Comparison of ENCODE assay signal across 23 cellular contexts in genomic region chr4:949656-950055, GRCh38. TPM values are rescaled to one million over a fixed set of nuclear protein-coding genes. Genes with fewer than 3 reads are reported as not detected.
"Had no signal": no experiment of that assay in that cellular context is flagged by ENCODE, and none has a peak within 500 bp of the region (broad histone marks: within the 10 kb centered on the region; RNA-seq: fewer than 3 reads in every experiment).

No MANE protein-coding gene starts in this region.

- H3K9me3 Mint-ChIP-seq: activated naive CD4-positive, alpha-beta T cell treated with anti-CD3 and anti-CD28 coated beads, Interleukin-2, amount 10 ng/mL, durations not matched to agents 7 days and 5 days; activated naive CD8-positive, alpha-beta T cell treated with anti-CD3 and anti-CD28 coated beads, Interleukin-2, amount 50 U/mL, for 24 hours; memory B cell; naive thymus-derived CD8-positive, alpha-beta T cell had no signal

- H3K4me1 ChIP-seq: suprapubic skin had no signal

- ATAC-seq: activated CD4-positive, alpha-beta T cell treated with anti-CD3 and anti-CD28 coated beads for 36 hours; activated CD8-positive, alpha-beta memory T cell treated with anti-CD3 and anti-CD28 coated beads, Interleukin-2, amount 10 ng/mL, durations not matched to agents 7 days and 5 days; activated CD8-positive, alpha-beta T cell treated with anti-CD3 and anti-CD28 coated beads, Interleukin-2, amount 10 ng/mL, durations not matched to agents 7 days and 5 days; activated naive CD8-positive, alpha-beta T cell treated with anti-CD3 and anti-CD28 coated beads, Interleukin-2, amount 50 U/mL, for 24 hours; heart right ventricle; naive thymus-derived CD8-positive, alpha-beta T cell had no signal

- H3K27ac ChIP-seq: epithelial cell of prostate, esophagus squamous epithelium, heart right ventricle, sigmoid colon, suprapubic skin, tibial nerve had no signal

- DNase-seq: activated CD4-positive, alpha-beta T cell treated with anti-CD3 and anti-CD28 coated beads for 36 hours; activated CD4-positive, CD25-positive, alpha-beta regulatory T cell; activated CD8-positive, alpha-beta memory T cell treated with anti-CD3 and anti-CD28 coated beads, Interleukin-2, amount 10 ng/mL, durations not matched to agents 7 days and 5 days; activated CD8-positive, alpha-beta T cell treated with anti-CD3 and anti-CD28 coated beads, Interleukin-2, amount 10 ng/mL, durations not matched to agents 7 days and 5 days; activated gamma-delta T cell; activated naive CD4-positive, alpha-beta T cell treated with anti-CD3 and anti-CD28 coated beads, Interleukin-2, amount 10 ng/mL, durations not matched to agents 7 days and 5 days; activated naive CD8-positive, alpha-beta T cell treated with anti-CD3 and anti-CD28 coated beads, Interleukin-2, amount 50 U/mL, for 24 hours; amygdala; central memory CD4-positive, alpha-beta T cell; dermis blood vessel endothelial cell; effector CD4-positive, alpha-beta T cell; esophagus squamous epithelium; foreskin melanocyte; heart right ventricle; midbrain; stimulated activated naive CD4-positive, alpha-beta T cell had no signal

- H3K9me3 ChIP-seq: esophagus squamous epithelium, heart right ventricle, sigmoid colon, suprapubic skin, tibial nerve had no signal

- H3K36me3 Mint-ChIP-seq: activated naive CD4-positive, alpha-beta T cell treated with anti-CD3 and anti-CD28 coated beads, Interleukin-2, amount 10 ng/mL, durations not matched to agents 7 days and 5 days had no signal

- H3K4me3 ChIP-seq: esophagus squamous epithelium, heart right ventricle, sigmoid colon, suprapubic skin, tibial nerve had no signal

- H3K4me1 Mint-ChIP-seq: activated CD4-positive, alpha-beta T cell treated with anti-CD3 and anti-CD28 coated beads for 36 hours; activated CD8-positive, alpha-beta memory T cell treated with anti-CD3 and anti-CD28 coated beads, Interleukin-2, amount 10 ng/mL, durations not matched to agents 7 days and 5 days; activated naive CD4-positive, alpha-beta T cell treated with anti-CD3 and anti-CD28 coated beads, Interleukin-2, amount 10 ng/mL, durations not matched to agents 7 days and 5 days; activated naive CD8-positive, alpha-beta T cell treated with anti-CD3 and anti-CD28 coated beads, Interleukin-2, amount 50 U/mL, for 24 hours had no signal

- H3K27me3 ChIP-seq: esophagus squamous epithelium, heart right ventricle, sigmoid colon, suprapubic skin, tibial nerve had no signal

- H3K27me3 Mint-ChIP-seq: activated CD4-positive, alpha-beta T cell treated with anti-CD3 and anti-CD28 coated beads for 36 hours; activated CD8-positive, alpha-beta memory T cell treated with anti-CD3 and anti-CD28 coated beads, Interleukin-2, amount 10 ng/mL, durations not matched to agents 7 days and 5 days; activated naive CD8-positive, alpha-beta T cell treated with anti-CD3 and anti-CD28 coated beads, Interleukin-2, amount 50 U/mL, for 24 hours; memory B cell; naive thymus-derived CD8-positive, alpha-beta T cell had no signal

- H3K4me3 Mint-ChIP-seq: activated CD4-positive, alpha-beta T cell treated with anti-CD3 and anti-CD28 coated beads for 36 hours; activated CD8-positive, alpha-beta memory T cell treated with anti-CD3 and anti-CD28 coated beads, Interleukin-2, amount 10 ng/mL, durations not matched to agents 7 days and 5 days; activated CD8-positive, alpha-beta T cell treated with anti-CD3 and anti-CD28 coated beads, Interleukin-2, amount 10 ng/mL, durations not matched to agents 7 days and 5 days; activated naive CD4-positive, alpha-beta T cell treated with anti-CD3 and anti-CD28 coated beads, Interleukin-2, amount 10 ng/mL, durations not matched to agents 7 days and 5 days; activated naive CD8-positive, alpha-beta T cell treated with anti-CD3 and anti-CD28 coated beads, Interleukin-2, amount 50 U/mL, for 24 hours; memory B cell; naive thymus-derived CD8-positive, alpha-beta T cell had no signal

- H3K27ac Mint-ChIP-seq: activated CD4-positive, alpha-beta T cell treated with anti-CD3 and anti-CD28 coated beads for 36 hours; activated CD8-positive, alpha-beta memory T cell treated with anti-CD3 and anti-CD28 coated beads, Interleukin-2, amount 10 ng/mL, durations not matched to agents 7 days and 5 days; activated CD8-positive, alpha-beta T cell treated with anti-CD3 and anti-CD28 coated beads, Interleukin-2, amount 10 ng/mL, durations not matched to agents 7 days and 5 days; activated naive CD4-positive, alpha-beta T cell treated with anti-CD3 and anti-CD28 coated beads, Interleukin-2, amount 10 ng/mL, durations not matched to agents 7 days and 5 days; activated naive CD8-positive, alpha-beta T cell treated with anti-CD3 and anti-CD28 coated beads, Interleukin-2, amount 50 U/mL, for 24 hours; memory B cell; progenitor cell of endocrine pancreas had no signal

RNA-seq across cellular contexts. Expression of gene SLC26A1, which starts 43.5 kb away (rescaled TPM):
- total RNA-seq: activated CD8-positive, alpha-beta memory T cell treated with anti-CD3 and anti-CD28 coated beads, Interleukin-2, amount 10 ng/mL, durations not matched to agents 7 days and 5 days; dermis blood vessel endothelial cell; esophagus squamous epithelium; sigmoid colon had no signal
